ENCODE assay signal across 21 cellular contexts in the genomic region with DNA sequence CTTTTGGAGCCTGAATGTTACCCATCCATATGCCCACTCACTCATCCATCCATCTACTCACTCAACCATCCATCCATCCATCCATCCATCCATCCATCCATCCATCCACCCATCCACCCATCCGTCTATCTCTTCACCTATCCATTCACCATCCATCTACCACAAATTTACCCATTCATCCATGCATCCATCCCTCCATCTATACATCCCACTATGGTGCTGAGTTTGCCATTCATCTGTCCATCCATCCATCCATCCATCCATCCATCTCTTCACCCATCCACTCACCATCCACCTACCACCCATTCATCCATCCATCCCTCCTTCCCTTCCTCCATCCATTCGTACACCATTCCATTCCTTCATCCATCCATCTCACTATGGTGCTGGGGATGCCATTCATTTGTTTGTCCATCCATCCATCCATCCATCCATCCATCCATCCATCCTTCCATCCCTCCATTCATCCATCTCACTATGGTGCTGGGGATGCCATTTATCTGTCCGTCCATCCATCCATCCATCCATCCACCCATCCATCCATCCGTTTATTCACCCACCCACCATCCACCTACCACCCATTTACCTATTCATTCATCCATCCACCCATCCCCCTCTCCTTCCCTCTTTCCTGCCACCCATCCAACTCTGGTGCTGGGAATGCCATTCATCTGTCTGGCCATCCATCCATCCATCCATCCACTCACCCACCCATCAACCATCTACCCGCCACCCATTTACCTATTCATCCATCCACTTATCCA.
"Had no signal": no experiment of that assay in that cellular context is flagged by ENCODE, and none has a peak within 500 bp of the region (broad histone marks: within the 10 kb centered on the region; RNA-seq: fewer than 3 reads in every experiment).

No MANE protein-coding gene starts in this region.

- H3K27me3 ChIP-seq: esophagus squamous epithelium, right atrium auricular region, suprapubic skin had no signal

- H3K9me3 Mint-ChIP-seq: activated naive CD4-positive, alpha-beta T cell treated with anti-CD3 and anti-CD28 coated beads for 36 hours had no signal

- H3K27ac ChIP-seq: esophagus squamous epithelium, right atrium auricular region, suprapubic skin had no signal

- DNase-seq: activated CD4-positive, alpha-beta T cell treated with anti-CD3 and anti-CD28 coated beads for 36 hours; activated naive CD4-positive, alpha-beta T cell treated with anti-CD3 and anti-CD28 coated beads for 36 hours; cortex of kidney; effector CD4-positive, alpha-beta T cell; esophagus squamous epithelium; left ventricle myocardium superior; nephron progenitor cell; SK-N-SH; stimulated activated CD4-positive, alpha-beta T cell treated with anti-CD3 and anti-CD28 coated beads, Interleukin-15, amount 100 ng/mL, for 24 hours; stimulated activated CD4-positive, alpha-beta T cell treated with anti-CD3 and anti-CD28 coated beads, Interleukin-4, amount 100 ng/mL, for 24 hours; stimulated activated CD8-positive, alpha-beta memory T cell treated with anti-CD3 and anti-CD28 coated beads, Interleukin-4, amount 100 ng/mL, for 48 hours; T-cell had no signal

- H3K27ac Mint-ChIP-seq: activated naive CD4-positive, alpha-beta T cell treated with anti-CD3 and anti-CD28 coated beads for 36 hours; nephron progenitor cell; progenitor cell of endocrine pancreas; type B pancreatic cell had no signal

- H3K4me3 Mint-ChIP-seq: activated CD4-positive, alpha-beta T cell treated with anti-CD3 and anti-CD28 coated beads for 36 hours; activated naive CD4-positive, alpha-beta T cell treated with anti-CD3 and anti-CD28 coated beads for 36 hours; central memory CD8-positive, alpha-beta T cell; memory B cell; nephron progenitor cell; stimulated activated naive CD8-positive, alpha-beta T cell treated with anti-CD3 and anti-CD28 coated beads, Interleukin-15, Interleukin-2, amounts not matched to agents 100 ng/mL and 50 ng/mL, for 24 hours; T-cell; type B pancreatic cell had no signal

- H3K27me3 Mint-ChIP-seq: activated CD4-positive, alpha-beta T cell treated with anti-CD3 and anti-CD28 coated beads for 36 hours; central memory CD8-positive, alpha-beta T cell; progenitor cell of endocrine pancreas; stimulated activated naive CD8-positive, alpha-beta T cell treated with anti-CD3 and anti-CD28 coated beads, Interleukin-15, Interleukin-2, amounts not matched to agents 100 ng/mL and 50 ng/mL, for 24 hours; T-cell; type B pancreatic cell had no signal

- H3K36me3 Mint-ChIP-seq: brain, T-cell, type B pancreatic cell had no signal

- H3K4me2 ChIP-seq: SK-N-SH had no signal

- H3K9me3 ChIP-seq: esophagus squamous epithelium, right atrium auricular region, SK-N-SH, suprapubic skin had no signal

- H3K36me3 ChIP-seq: esophagus squamous epithelium, right atrium auricular region, suprapubic skin had no signal

- H3K4me1 ChIP-seq: suprapubic skin had no signal

- H3K9ac ChIP-seq: SK-N-SH had no signal

- H3K4me3 ChIP-seq: esophagus squamous epithelium, right atrium auricular region, skin epidermis, suprapubic skin had no signal
